Comparison of ENCODE assay signal across 1 cellular context in genomic region chr7:67462781-67463191, GRCh38.
A peak's percentile ranks its signal among the peaks of the same experiment; 100 is the strongest.
TF ChIP-seq lines count a peak whose summit lies in the region.

No MANE protein-coding gene starts in this region.

TF ChIP-seq in SK-N-SH treated with all-trans-retinoic acid at 6 μM for 48 hours, 23 proteins besides CTCF, POLR2A, EP300 and RAD21 (continued from another document):
- no peak for TF ChIP-seq PATZ1 (CRISPR knock-in tag; IDR thresholded peaks at IDR 0.05; ENCODE audit: borderline replicate concordance)
- no peak for TF ChIP-seq TOX (CRISPR knock-in tag; IDR thresholded peaks at IDR 0.05; ENCODE audit: borderline replicate concordance)
- TF ChIP-seq PPARA (CRISPR knock-in tag; IDR thresholded peaks at IDR 0.05; ENCODE audit: borderline replicate concordance), result 0 out of 2 replicates have a peak, but pooled peaks have one; percentile 13
- TF ChIP-seq BACH2 (CRISPR knock-in tag; IDR thresholded peaks at IDR 0.05; ENCODE audit: borderline replicate concordance), result no peak
- TF ChIP-seq OSR1 (CRISPR knock-in tag; IDR thresholded peaks at IDR 0.05), result no peak
- no peak for TF ChIP-seq ZC3H10 (CRISPR knock-in tag; IDR thresholded peaks at IDR 0.05)
- no peak for TF ChIP-seq CSDC2 (CRISPR knock-in tag; IDR thresholded peaks at IDR 0.05)
- TF ChIP-seq ZNF70 (CRISPR knock-in tag; IDR thresholded peaks at IDR 0.05), result 0 out of 2 replicates have a peak, but pooled peaks have one; percentile 36
- TF ChIP-seq CREB5 (CRISPR knock-in tag; IDR thresholded peaks at IDR 0.05; ENCODE audit: low read depth), result no peak
- TF ChIP-seq ESRRG (CRISPR knock-in tag; IDR thresholded peaks at IDR 0.05), result no peak
- no peak for TF ChIP-seq RARB (CRISPR knock-in tag; IDR thresholded peaks at IDR 0.05)
- TF ChIP-seq GLIS3 (CRISPR knock-in tag; IDR thresholded peaks at IDR 0.05), result no peak
- no peak for TF ChIP-seq POU6F1 (CRISPR knock-in tag; IDR thresholded peaks at IDR 0.05; ENCODE audit: borderline replicate concordance, low read depth)
- TF ChIP-seq ZNF565 (CRISPR knock-in tag; conservative IDR thresholded peaks at IDR 0.05; ENCODE audit: low read depth), result 0 out of 2 replicates have a peak, but pooled peaks have one; percentile 49
- TF ChIP-seq ISL1 (CRISPR knock-in tag; IDR thresholded peaks at IDR 0.05), result no peak
- TF ChIP-seq ZNF8 (CRISPR knock-in tag; IDR thresholded peaks at IDR 0.05), result 0 out of 2 replicates have a peak, but pooled peaks have one; percentile 20
- TF ChIP-seq ARNTL (CRISPR knock-in tag; IDR thresholded peaks at IDR 0.05; ENCODE audit: borderline replicate concordance, low read depth), result no peak
- peak; percentile 99 for TF ChIP-seq TSHZ2 (CRISPR knock-in tag; IDR thresholded peaks at IDR 0.05)
